ENCODE assay signal across 20 cellular contexts in the genomic region with DNA sequence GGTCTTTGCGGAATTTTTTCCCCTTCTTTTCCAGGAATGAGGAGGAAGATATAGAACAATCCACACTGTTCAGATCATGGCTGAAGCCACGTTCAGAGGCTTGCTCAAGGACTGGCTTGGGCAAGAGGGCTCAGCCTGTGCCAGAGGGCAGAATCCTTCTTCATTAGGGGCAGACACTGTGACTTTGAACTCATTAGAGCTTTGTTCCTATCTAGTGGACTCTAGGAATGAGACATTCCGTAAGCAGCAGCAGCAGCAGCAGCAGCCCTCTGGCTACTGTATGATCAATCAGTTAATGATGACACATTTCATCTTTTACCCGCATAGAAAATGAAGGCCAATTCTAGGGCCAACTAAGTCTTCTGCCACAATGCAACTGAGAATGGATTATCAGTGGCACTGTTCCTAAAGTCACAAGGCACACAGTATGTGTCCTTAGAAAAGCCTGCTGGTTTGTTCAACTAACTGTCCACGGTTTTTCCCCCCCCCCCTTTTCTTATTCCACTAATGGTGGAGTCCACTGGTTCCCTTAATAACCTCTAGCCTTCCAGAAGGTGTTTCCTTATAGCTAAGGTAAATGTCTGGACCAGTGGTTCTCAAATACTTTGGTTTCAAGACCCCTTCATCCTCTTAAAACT. TPM values are rescaled to one million over a fixed set of nuclear protein-coding genes. Genes with fewer than 3 reads are reported as not detected.
A peak's percentile ranks its signal among the peaks of the same experiment; 100 is the strongest.
DNase-seq lines count a peak whose midpoint lies in the region; ATAC-seq and TF ChIP-seq lines count a peak whose summit lies in the region.
"Had no signal": no experiment of that assay in that cellular context is flagged by ENCODE, and none has a peak within 500 bp of the region (broad histone marks: within the 10 kb centered on the region; RNA-seq: fewer than 3 reads in every experiment).

No MANE protein-coding gene starts in this region.

- H3K4me3 ChIP-seq in OCI-LY3 (ENCODE audit: low read length) (no peak overlapping the region), gastroesophageal sphincter (no peak overlapping the region)

- TF ChIP-seq EP300 in gastroesophageal sphincter (IDR thresholded peaks at IDR 0.05), result no peak

- DNase-seq in T-helper 1 cell (no peak), endothelial cell (ENCODE audit: low spot score) (no peak), progenitor cell of endocrine pancreas (ENCODE audit: low spot score, unreplicated experiment) (no peak)
- DNase-seq in stimulated activated CD4-positive, alpha-beta T cell treated with anti-CD3 and anti-CD28 coated beads, Interleukin-4, amount 100 ng/mL, for 24 hours, result no peak
- DNase-seq: activated CD4-positive, alpha-beta memory T cell treated with anti-CD3 and anti-CD28 coated beads, Interleukin-2, amount 10 ng/mL, durations not matched to agents 7 days and 5 days; anterior cingulate cortex; midbrain; NCI-H1092 treated with DMSO at 0.1 percent for 48 hours; NCI-H2171; NCI-H748 treated with DMSO at 0.1 percent for 48 hours; stimulated activated CD4-positive, alpha-beta T cell treated with anti-CD3 and anti-CD28 coated beads, Interleukin-4, amount 100 ng/mL, for 4 hours; stimulated activated CD8-positive, alpha-beta memory T cell treated with anti-CD3 and anti-CD28 coated beads, Interleukin-4, amount 100 ng/mL, for 48 hours had no signal

- TF ChIP-seq CTCF in OCI-LY3 (IDR thresholded peaks at IDR 0.05; ENCODE audit: low read depth, low read length) (no peak), endothelial cell (IDR thresholded peaks at IDR 0.05; ENCODE audit: unreplicated experiment) (no peak), progenitor cell of endocrine pancreas (IDR thresholded peaks at IDR 0.05; ENCODE audit: unreplicated experiment) (no peak), gastroesophageal sphincter (IDR thresholded peaks at IDR 0.05) (no peak)

- H3K4me3 Mint-ChIP-seq in T-helper 1 cell treated with Interleukin-12 subunit alpha and Interleukin-12 subunit beta and Interleukin-4 antibody, amounts not matched to agents 30 μg/mL and 1 μg/mL, for 36 hours, result peak overlapping the region; percentile 95
- H3K4me3 Mint-ChIP-seq in endothelial cell (ENCODE audit: unreplicated experiment) (peak overlapping the region; percentile 95), progenitor cell of endocrine pancreas (ENCODE audit: low read depth) (peak overlapping the region; percentile 95)

- no peaks in the 10 kb centered on the region for H3K9me3 Mint-ChIP-seq in T-helper 1 cell treated with Interleukin-12 subunit alpha and Interleukin-12 subunit beta and Interleukin-4 antibody, amounts not matched to agents 30 μg/mL and 1 μg/mL, for 36 hours
- H3K9me3 Mint-ChIP-seq in endothelial cell (ENCODE audit: unreplicated experiment) (no peaks in the 10 kb centered on the region), progenitor cell of endocrine pancreas (ENCODE audit: low read depth) (no peaks in the 10 kb centered on the region)
- H3K9me3 Mint-ChIP-seq: activated CD4-positive, alpha-beta memory T cell treated with anti-CD3 and anti-CD28 coated beads, Interleukin-2, amount 10 ng/mL, durations not matched to agents 7 days and 5 days; activated T-helper 2 cell treated with anti-CD3 and anti-CD28 coated beads, Interferon-gamma antibody, Interleukin-2, Interleukin-4, amounts not matched to agents 10 μg/mL and 5 μg/mL and 100 μg/mL, durations not matched to agents 14 hours and 24 hours and 36 hours had no signal

- 0 out of 2 replicates have a peak, but pooled peaks cover 3% of the 10 kb centered on the region for H4K20me1 ChIP-seq in OCI-LY3 (ENCODE audit: insufficient read depth, low read length)

- H3K27me3 Mint-ChIP-seq in T-helper 1 cell treated with Interleukin-12 subunit alpha and Interleukin-12 subunit beta and Interleukin-4 antibody, amounts not matched to agents 30 μg/mL and 1 μg/mL, for 36 hours (ENCODE audit: low read depth), result peaks cover 15% of the 10 kb centered on the region
- H3K27me3 Mint-ChIP-seq in endothelial cell (ENCODE audit: unreplicated experiment) (peaks cover 11% of the 10 kb centered on the region), progenitor cell of endocrine pancreas (peaks cover 13% of the 10 kb centered on the region)

- H3K4me1 Mint-ChIP-seq in T-helper 1 cell treated with Interleukin-12 subunit alpha and Interleukin-12 subunit beta and Interleukin-4 antibody, amounts not matched to agents 30 μg/mL and 1 μg/mL, for 36 hours (ENCODE audit: low read depth), result peaks cover 35% of the 10 kb centered on the region
- H3K4me1 Mint-ChIP-seq in endothelial cell (ENCODE audit: unreplicated experiment) (peaks cover 26% of the 10 kb centered on the region), progenitor cell of endocrine pancreas (ENCODE audit: low read depth) (peaks cover 11% of the 10 kb centered on the region)

- peaks cover 7% of the 10 kb centered on the region for H3K36me3 Mint-ChIP-seq in T-helper 1 cell treated with Interleukin-12 subunit alpha and Interleukin-12 subunit beta and Interleukin-4 antibody, amounts not matched to agents 30 μg/mL and 1 μg/mL, for 36 hours (ENCODE audit: low read depth)
- H3K36me3 Mint-ChIP-seq in endothelial cell (ENCODE audit: low read depth, unreplicated experiment), result no peaks in the 10 kb centered on the region
- no peaks in the 10 kb centered on the region for H3K36me3 Mint-ChIP-seq in progenitor cell of endocrine pancreas (ENCODE audit: insufficient read depth)

- peaks cover 16% of the 10 kb centered on the region for H3K79me2 ChIP-seq in OCI-LY3 (ENCODE audit: low read length)

- TF ChIP-seq POLR2A in gastroesophageal sphincter (IDR thresholded peaks at IDR 0.05), result no peak

- no peak for ATAC-seq in GM19455 (IDR thresholded peaks at IDR 0.05; ENCODE audit: unreplicated experiment)
- ATAC-seq in gastroesophageal sphincter, result no peak

- H3K9ac ChIP-seq in OCI-LY3 (ENCODE audit: low read length), result no peak overlapping the region

- H3K4me1 ChIP-seq in OCI-LY3 (ENCODE audit: low read length) (peaks cover 37% of the 10 kb centered on the region), gastroesophageal sphincter (peaks cover 0 to 34% (median 0%) of the 10 kb centered on the region in 3 donors)

- H3K27me3 ChIP-seq in OCI-LY3 (ENCODE audit: low read depth, low read length), result no peaks in the 10 kb centered on the region
- H3K27me3 ChIP-seq in gastroesophageal sphincter, result no peaks in the 10 kb centered on the region

- H3K36me3 ChIP-seq in OCI-LY3 (replicated peaks; ENCODE audit: low read depth, low read length) (no peaks in the 10 kb centered on the region), gastroesophageal sphincter (no peaks in the 10 kb centered on the region)
- H3K36me3 ChIP-seq: thoracic aorta had no signal

- H3K9me3 ChIP-seq in OCI-LY3 (ENCODE audit: insufficient read depth, low read length) (no peaks in the 10 kb centered on the region), gastroesophageal sphincter (no peaks in the 10 kb centered on the region)
- H3K9me3 ChIP-seq: thoracic aorta had no signal

- WGBS in gastroesophageal sphincter (ENCODE audit: low coverage in 1 of 2), 2 donors, result 85 to 86% methylated on average over 2 to 3 of the region's 5 CpGs

- H3K27ac ChIP-seq in OCI-LY3 (ENCODE audit: low read length) (no peak overlapping the region), gastroesophageal sphincter (no peak overlapping the region)
- H3K27ac ChIP-seq: 22Rv1, HL-60 had no signal

- H3K4me2 ChIP-seq in OCI-LY3 (ENCODE audit: low read length), result peak overlapping the region; percentile 84

- no peak overlapping the region for H3K27ac Mint-ChIP-seq in T-helper 1 cell treated with Interleukin-12 subunit alpha and Interleukin-12 subunit beta and Interleukin-4 antibody, amounts not matched to agents 30 μg/mL and 1 μg/mL, for 36 hours
- H3K27ac Mint-ChIP-seq in endothelial cell (ENCODE audit: unreplicated experiment) (no peak overlapping the region), progenitor cell of endocrine pancreas (no peak overlapping the region)

- no peak overlapping the region for H2AFZ ChIP-seq in OCI-LY3 (ENCODE audit: low read depth, low read length)

RNA-seq across cellular contexts. Expression of gene RAB8B, which starts 1.7 kb away (rescaled TPM):
- 92.9 TPM for total RNA-seq in endothelial cell (ENCODE audit: unreplicated experiment)
- total RNA-seq in progenitor cell of endocrine pancreas, result 31.6 and 37.2 TPM in 2 replicates
- 10 to 100 TPM; 26.1 to 48.1 (median 33.0) TPM for total RNA-seq in gastroesophageal sphincter

RNA-seq across cellular contexts. Expression of gene RPS27L, which starts 30.4 kb away (rescaled TPM):
- total RNA-seq in endothelial cell (ENCODE audit: unreplicated experiment), result 149 TPM
- 129 and 140 TPM in 2 replicates for total RNA-seq in progenitor cell of endocrine pancreas
- total RNA-seq in gastroesophageal sphincter, result 100 to 1,000 TPM in 3 of 4 donors, 10 to 100 TPM in 1; 85.1 to 118 (median 106) TPM
